ENCODE assay signal across 8 cellular contexts in genomic region chr17:3827124-3827773, GRCh38. TPM values are rescaled to one million over a fixed set of nuclear protein-coding genes. Genes with fewer than 3 reads are reported as not detected.
DNase-seq lines count a peak whose midpoint lies in the region; ATAC-seq and TF ChIP-seq lines count a peak whose summit lies in the region.

No MANE protein-coding gene starts in this region.

- DNase-seq in COLO668 (lab: John Stamatoyannopoulos, UW; ENCODE audit: unreplicated experiment) = peak; percentile 35
- DNase-seq in HFF-Myc (ENCODE audit: extremely low read depth, low read depth) = peak; percentile 43
- peak in 4 of 5 experiments; percentile 43 to 67 (median 57) for DNase-seq in T-helper 2 cell
- DNase-seq in astrocyte of the cerebellum (ENCODE audit: low read depth) = peak; percentile 65
- peak; percentile 41 for DNase-seq in kidney epithelial cell (ENCODE audit: low read depth)
- DNase-seq in stimulated activated CD4-positive, alpha-beta T cell treated with anti-CD3 and anti-CD28 coated beads, Interleukin-2, amount 100 ng/mL, for 4 hours (ENCODE audit: low read depth) = peak; percentile 59

- no peaks in the 10 kb centered on the region for H3K36me3 ChIP-seq in kidney epithelial cell (ENCODE audit: control insufficient read depth, insufficient read depth, low read length)

- in situ Hi-C loops in astrocyte of the cerebellum (cut with HindIII; ENCODE audit: low sequenced_read_pairs) = no loop called here

- no peak overlapping the region for H3K4me3 ChIP-seq in HFF-Myc (replicated peaks; ENCODE audit: low read depth, low read length)
- H3K4me3 ChIP-seq in astrocyte of the cerebellum (ENCODE audit: low read depth, low read length) = no peak overlapping the region
- no peak overlapping the region for H3K4me3 ChIP-seq in kidney epithelial cell (ENCODE audit: low read depth, low read length)

- peak; percentile 82 for TF ChIP-seq CTCF in HFF-Myc (IDR thresholded peaks at IDR 0.05; ENCODE audit: low read depth, low read length, missing control alignments)
- peak; percentile 89 for TF ChIP-seq CTCF in astrocyte of the cerebellum (IDR thresholded peaks at IDR 0.05; ENCODE audit: low read depth, low read length, missing control alignments)
- TF ChIP-seq CTCF in kidney epithelial cell (IDR thresholded peaks at IDR 0.05; ENCODE audit: insufficient read depth, low read length, poor library complexity, severe bottlenecking) = peak; percentile 81

- no peak for ATAC-seq in GM21576 (IDR thresholded peaks at IDR 0.05; ENCODE audit: unreplicated experiment)
- ATAC-seq in GM21786 (IDR thresholded peaks at IDR 0.05; ENCODE audit: unreplicated experiment) = no peak

- H3K27me3 ChIP-seq in kidney epithelial cell (ENCODE audit: control insufficient read depth, insufficient read depth, low read length) = no peaks in the 10 kb centered on the region

RNA-seq across cellular contexts. Expression of gene NCBP3, which starts 18.8 kb away (rescaled TPM):
- 26.1 and 29.1 TPM in 2 replicates for total RNA-seq in kidney epithelial cell

RNA-seq across cellular contexts. Expression of gene ITGAE, which starts 26.3 kb away (rescaled TPM):
- 24.7 and 29.7 TPM in 2 replicates for total RNA-seq in kidney epithelial cell
